ENCODE assay signal across 13 cellular contexts in genomic region chr19:34228347-34228746, GRCh38.
"Had no signal": no experiment of that assay in that cellular context is flagged by ENCODE, and none has a peak within 500 bp of the region (broad histone marks: within the 10 kb centered on the region; RNA-seq: fewer than 3 reads in every experiment).

No MANE protein-coding gene starts in this region.

- H3K4me3 Mint-ChIP-seq: activated naive CD4-positive, alpha-beta T cell treated with anti-CD3 and anti-CD28 coated beads for 36 hours; activated T-helper 1 cell treated with anti-CD3 and anti-CD28 coated beads, Interleukin-12 subunit alpha, Interleukin-12 subunit beta, Interleukin-2, Interleukin-4 antibody, amounts not matched to agents 30 ng/mL and 10 ng/mL and 1 ng/mL, durations not matched to agents 14 hours and 24 hours and 36 hours; nephron had no signal

- H3K27me3 ChIP-seq: brain microvascular endothelial cell, sigmoid colon, upper lobe of right lung had no signal

- ATAC-seq: esophagus mucosa, left lobe of liver, upper lobe of right lung had no signal

- H3K4me3 ChIP-seq: sigmoid colon, upper lobe of right lung had no signal

- H3K27ac ChIP-seq: brain microvascular endothelial cell, sigmoid colon, upper lobe of right lung had no signal

- H3K27ac Mint-ChIP-seq: activated naive CD4-positive, alpha-beta T cell treated with anti-CD3 and anti-CD28 coated beads for 36 hours; activated T-helper 1 cell treated with anti-CD3 and anti-CD28 coated beads, Interleukin-12 subunit alpha, Interleukin-12 subunit beta, Interleukin-2, Interleukin-4 antibody, amounts not matched to agents 30 ng/mL and 10 ng/mL and 1 ng/mL, durations not matched to agents 14 hours and 24 hours and 36 hours; nephron had no signal

- DNase-seq: activated CD4-positive, CD25-positive, alpha-beta regulatory T cell treated with anti-CD3 and anti-CD28 coated beads, Interleukin-2, amount 50 U/mL, for 72 hours; activated naive CD4-positive, alpha-beta T cell treated with anti-CD3 and anti-CD28 coated beads for 36 hours; amniotic stem cell; brain microvascular endothelial cell; cerebellar nuclear complex; sigmoid colon; stimulated activated CD4-positive, alpha-beta T cell treated with anti-CD3 and anti-CD28 coated beads, Interleukin-12 subunit alpha, Interleukin-12 subunit beta, amount 100 ng/mL, for 4 hours; stimulated activated naive CD4-positive, alpha-beta T cell; upper lobe of right lung had no signal

- H3K4me1 Mint-ChIP-seq: nephron had no signal

- H3K9me3 ChIP-seq: sigmoid colon, upper lobe of right lung had no signal

- H3K9me3 Mint-ChIP-seq: activated naive CD4-positive, alpha-beta T cell treated with anti-CD3 and anti-CD28 coated beads for 36 hours; activated T-helper 1 cell treated with anti-CD3 and anti-CD28 coated beads, Interleukin-12 subunit alpha, Interleukin-12 subunit beta, Interleukin-2, Interleukin-4 antibody, amounts not matched to agents 30 ng/mL and 10 ng/mL and 1 ng/mL, durations not matched to agents 14 hours and 24 hours and 36 hours; nephron had no signal
